Comparison of ENCODE assay signal across 9 cellular contexts in the genomic region with DNA sequence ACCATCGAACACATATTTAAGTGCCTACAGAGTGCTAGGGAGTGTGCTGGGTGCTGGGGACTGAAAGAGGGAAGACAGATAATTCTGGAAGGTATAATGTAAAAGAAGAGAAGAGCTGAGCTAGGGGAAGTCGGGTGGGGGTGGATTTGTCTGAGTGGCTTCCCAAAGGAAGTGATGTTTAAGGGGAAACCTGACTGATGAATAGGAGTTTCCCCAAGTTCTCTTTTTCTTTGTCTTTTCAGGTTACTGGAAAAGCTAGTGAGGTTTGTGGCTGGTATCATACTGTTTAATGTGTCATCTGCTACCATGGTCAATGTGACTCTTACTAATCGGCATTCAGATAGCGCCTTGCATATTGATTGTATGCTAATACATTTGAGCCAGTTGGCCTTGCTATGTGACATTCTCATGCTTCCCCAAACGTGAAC.
DNase-seq lines count a peak whose midpoint lies in the region; ATAC-seq and TF ChIP-seq lines count a peak whose summit lies in the region.
"Had no signal": no experiment of that assay in that cellular context is flagged by ENCODE, and none has a peak within 500 bp of the region (broad histone marks: within the 10 kb centered on the region; RNA-seq: fewer than 3 reads in every experiment).

No MANE protein-coding gene starts in this region.

- H3K36me3 ChIP-seq in colonic mucosa = no peaks in the 10 kb centered on the region

- H3K27ac Mint-ChIP-seq in T-helper 1 cell treated with Interleukin-12 subunit alpha and Interleukin-12 subunit beta and Interleukin-4 antibody, amounts not matched to agents 30 μg/mL and 1 μg/mL, for 36 hours = peak overlapping the region; percentile 32
- H3K27ac Mint-ChIP-seq in activated T-helper 1 cell treated with anti-CD3 and anti-CD28 coated beads, Interleukin-12 subunit alpha, Interleukin-12 subunit beta, Interleukin-2, Interleukin-4 antibody, amounts not matched to agents 30 ng/mL and 10 ng/mL and 1 ng/mL, durations not matched to agents 14 hours and 24 hours and 36 hours = peak overlapping the region; percentile 78

- no peaks in the 10 kb centered on the region for H3K27me3 ChIP-seq in colonic mucosa

- no peak overlapping the region for H3K27ac ChIP-seq in colonic mucosa
- H3K27ac ChIP-seq: 22Rv1 had no signal

- no peaks in the 10 kb centered on the region for H3K9me3 Mint-ChIP-seq in T-helper 1 cell treated with Interleukin-12 subunit alpha and Interleukin-12 subunit beta and Interleukin-4 antibody, amounts not matched to agents 30 μg/mL and 1 μg/mL, for 36 hours
- H3K9me3 Mint-ChIP-seq in activated T-helper 1 cell treated with anti-CD3 and anti-CD28 coated beads, Interleukin-12 subunit alpha, Interleukin-12 subunit beta, Interleukin-2, Interleukin-4 antibody, amounts not matched to agents 30 ng/mL and 10 ng/mL and 1 ng/mL, durations not matched to agents 14 hours and 24 hours and 36 hours = no peaks in the 10 kb centered on the region

- H3K4me1 Mint-ChIP-seq in T-helper 1 cell treated with Interleukin-12 subunit alpha and Interleukin-12 subunit beta and Interleukin-4 antibody, amounts not matched to agents 30 μg/mL and 1 μg/mL, for 36 hours (ENCODE audit: low read depth) = peaks cover 35% of the 10 kb centered on the region
- peaks cover 35% of the 10 kb centered on the region for H3K4me1 Mint-ChIP-seq in activated T-helper 1 cell treated with anti-CD3 and anti-CD28 coated beads, Interleukin-12 subunit alpha, Interleukin-12 subunit beta, Interleukin-2, Interleukin-4 antibody, amounts not matched to agents 30 ng/mL and 10 ng/mL and 1 ng/mL, durations not matched to agents 14 hours and 24 hours and 36 hours (ENCODE audit: low read depth)

- DNase-seq in T-helper 1 cell (no peak), colonic mucosa (no peak), NCI-H510A (lab: John Stamatoyannopoulos, UW) (no peak), SHP77 (lab: John Stamatoyannopoulos, UW) (no peak)
- DNase-seq in activated T-helper 1 cell treated with anti-CD3 and anti-CD28 coated beads, Interleukin-12 subunit alpha, Interleukin-12 subunit beta, Interleukin-2, Interleukin-4 antibody, amounts not matched to agents 30 ng/mL and 10 ng/mL and 1 ng/mL, durations not matched to agents 14 hours and 24 hours and 36 hours (ENCODE audit: low spot score) = no peak
- DNase-seq in stimulated activated CD4-positive, alpha-beta T cell treated with anti-CD3 and anti-CD28 coated beads, Interleukin-4, amount 100 ng/mL, for 24 hours = peak; percentile 45

- no peak overlapping the region for H3K4me3 ChIP-seq in colonic mucosa

- ATAC-seq in HG02763 (IDR thresholded peaks at IDR 0.05; ENCODE audit: unreplicated experiment) = peak; percentile 76

- no peaks in the 10 kb centered on the region for H3K27me3 Mint-ChIP-seq in T-helper 1 cell treated with Interleukin-12 subunit alpha and Interleukin-12 subunit beta and Interleukin-4 antibody, amounts not matched to agents 30 μg/mL and 1 μg/mL, for 36 hours (ENCODE audit: low read depth)
- H3K27me3 Mint-ChIP-seq in activated T-helper 1 cell treated with anti-CD3 and anti-CD28 coated beads, Interleukin-12 subunit alpha, Interleukin-12 subunit beta, Interleukin-2, Interleukin-4 antibody, amounts not matched to agents 30 ng/mL and 10 ng/mL and 1 ng/mL, durations not matched to agents 14 hours and 24 hours and 36 hours (ENCODE audit: insufficient read depth) = no peaks in the 10 kb centered on the region

- peaks cover 4% of the 10 kb centered on the region for H3K36me3 Mint-ChIP-seq in T-helper 1 cell treated with Interleukin-12 subunit alpha and Interleukin-12 subunit beta and Interleukin-4 antibody, amounts not matched to agents 30 μg/mL and 1 μg/mL, for 36 hours (ENCODE audit: low read depth)
- H3K36me3 Mint-ChIP-seq in activated T-helper 1 cell treated with anti-CD3 and anti-CD28 coated beads, Interleukin-12 subunit alpha, Interleukin-12 subunit beta, Interleukin-2, Interleukin-4 antibody, amounts not matched to agents 30 ng/mL and 10 ng/mL and 1 ng/mL, durations not matched to agents 14 hours and 24 hours and 36 hours (ENCODE audit: low read depth) = peaks cover 18% of the 10 kb centered on the region

- no peak overlapping the region for H3K9ac ChIP-seq in colonic mucosa (ENCODE audit: low read depth in 2 of 2, low read length in 2 of 2)

- intact Hi-C loops in activated T-helper 1 cell treated with anti-CD3 and anti-CD28 coated beads, Interleukin-12 subunit alpha, Interleukin-12 subunit beta, Interleukin-2, Interleukin-4 antibody, amounts not matched to agents 30 ng/mL and 10 ng/mL and 1 ng/mL, durations not matched to agents 14 hours and 24 hours and 36 hours (cut with micrococcal nuclease) = loop anchor here (1.0 to 5.0 kb wide), 6 partner anchors 13 to 162 kb away; no protein-coding TSS in a partner anchor
- intact Hi-C loops in colonic mucosa (cut with DNase I) = no loop called here

- H3K4me1 ChIP-seq in colonic mucosa = peaks cover 5% of the 10 kb centered on the region

- no peaks in the 10 kb centered on the region for H3K9me3 ChIP-seq in colonic mucosa

- no peak overlapping the region for H3K4me3 Mint-ChIP-seq in T-helper 1 cell treated with Interleukin-12 subunit alpha and Interleukin-12 subunit beta and Interleukin-4 antibody, amounts not matched to agents 30 μg/mL and 1 μg/mL, for 36 hours
- H3K4me3 Mint-ChIP-seq in activated T-helper 1 cell treated with anti-CD3 and anti-CD28 coated beads, Interleukin-12 subunit alpha, Interleukin-12 subunit beta, Interleukin-2, Interleukin-4 antibody, amounts not matched to agents 30 ng/mL and 10 ng/mL and 1 ng/mL, durations not matched to agents 14 hours and 24 hours and 36 hours = peak overlapping the region; percentile 15

- no peak for TF ChIP-seq CTCF in colonic mucosa (IDR thresholded peaks at IDR 0.05)
